ENCODE assay signal across 1 cellular context in the genomic region with DNA sequence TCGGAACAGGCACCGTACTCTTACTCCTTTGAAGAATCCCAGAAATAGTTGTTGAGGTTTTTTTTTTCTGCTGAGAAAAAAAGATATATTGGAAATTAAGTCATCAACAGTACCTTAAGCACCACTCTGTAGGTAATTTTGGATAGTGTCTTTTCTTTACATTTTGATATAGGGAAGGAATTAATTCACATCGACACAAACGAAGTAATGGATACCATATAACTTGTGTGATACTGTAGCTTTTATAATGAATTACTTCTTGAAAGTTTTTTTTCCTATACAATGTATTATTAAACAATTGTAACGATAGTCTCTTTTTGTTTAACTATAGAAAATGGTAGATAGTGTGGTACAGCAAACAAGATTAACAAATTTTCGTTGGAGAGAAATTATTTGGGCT.
TF ChIP-seq lines count a peak whose summit lies in the region.

No MANE protein-coding gene starts in this region.

TF ChIP-seq in A549, 52 proteins besides CTCF, POLR2A, EP300 and RAD21 (continued from another document):
- TF ChIP-seq REST (IDR thresholded peaks at IDR 0.05): no peak
